Comparison of ENCODE assay signal across 11 cellular contexts in the genomic region with DNA sequence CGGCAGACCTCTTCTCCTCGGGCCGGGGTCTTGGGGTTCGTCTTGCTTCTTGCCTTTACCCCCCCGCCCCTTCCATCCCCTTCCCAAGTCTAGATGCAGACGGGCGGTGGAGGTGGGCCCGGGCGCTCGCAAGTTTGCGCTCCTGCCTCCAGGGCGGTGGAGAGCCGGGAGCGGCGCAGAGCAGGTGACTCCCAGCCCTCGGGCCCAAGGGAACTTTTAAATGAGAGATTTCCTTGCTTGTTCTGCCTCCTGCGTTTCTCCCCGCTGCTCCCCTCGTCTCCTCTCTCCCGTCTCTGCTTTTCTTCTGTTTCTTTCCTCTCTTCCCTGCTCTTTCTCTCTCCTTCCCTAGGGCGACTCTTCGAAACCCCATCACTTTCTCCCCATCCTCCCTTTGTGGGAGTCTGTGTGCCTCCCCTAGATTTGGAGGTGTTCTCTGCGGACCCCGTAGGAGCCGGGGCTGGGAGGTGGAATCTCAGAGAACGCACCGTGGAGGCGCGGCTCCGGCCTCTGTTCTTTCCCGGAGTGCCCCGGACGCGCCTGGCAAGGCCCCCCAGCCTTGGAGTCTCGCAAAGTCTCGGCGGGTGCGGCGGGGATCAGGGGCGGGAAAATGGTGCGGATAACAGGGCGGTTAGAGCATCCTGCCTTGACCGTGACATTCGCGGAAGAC. TPM values are rescaled to one million over a fixed set of nuclear protein-coding genes. Genes with fewer than 3 reads are reported as not detected.
A peak's percentile ranks its signal among the peaks of the same experiment; 100 is the strongest.
DNase-seq lines count a peak whose midpoint lies in the region; ATAC-seq, FAIRE-seq and TF ChIP-seq lines count a peak whose summit lies in the region.
"Had no signal": no experiment of that assay in that cellular context is flagged by ENCODE, and none has a peak within 500 bp of the region (broad histone marks: within the 10 kb centered on the region; RNA-seq: fewer than 3 reads in every experiment).

No MANE protein-coding gene starts in this region.

- H3K27me3 Mint-ChIP-seq in Caco-2 (ENCODE audit: insufficient read depth, unreplicated experiment) = peaks cover 33% of the 10 kb centered on the region
- peaks cover 30 to 76% (median 57%) of the 10 kb centered on the region in 5 donors for H3K27me3 Mint-ChIP-seq in naive thymus-derived CD8-positive, alpha-beta T cell

- H3K4me3 ChIP-seq in Caco-2 (ENCODE audit: low read depth, low read length) (no peak overlapping the region), breast epithelium (peak overlapping the region in 2 of 3 donors; percentile 13 to 60), small intestine (ENCODE audit: low read depth in 1 of 2, low read length in 2 of 2) (no peak overlapping the region)

- no peak for FAIRE-seq in GM19239 (lab: Jason Lieb, UNC)
- FAIRE-seq in small intestine (lab: Jason Lieb, UNC) = no peak

- H3K36me3 Mint-ChIP-seq in Caco-2 (ENCODE audit: insufficient read depth, unreplicated experiment) = no peaks in the 10 kb centered on the region
- H3K36me3 Mint-ChIP-seq in naive thymus-derived CD8-positive, alpha-beta T cell = peaks cover 0 to 7% (median 0%) of the 10 kb centered on the region in 3 donors

- peaks cover 6% of the 10 kb centered on the region; the same call in 1 of the 2 replicates for H3K4me1 ChIP-seq in Caco-2
- H3K4me1 ChIP-seq in breast epithelium = peaks cover 0 to 5% of the 10 kb centered on the region in 2 donors
- no peaks in the 10 kb centered on the region for H3K4me1 ChIP-seq in small intestine (ENCODE audit: control insufficient read depth in 2 of 2, insufficient read depth in 1 of 2, low read depth in 1 of 2, low read length in 1 of 2)

- no peak for TF ChIP-seq POLR2A in breast epithelium (IDR thresholded peaks at IDR 0.05)

- H3K27ac ChIP-seq in breast epithelium = no peak overlapping the region
- H3K27ac ChIP-seq in small intestine (ENCODE audit: low read depth in 1 of 2, low read length in 1 of 2) = no peak overlapping the region

- peak overlapping the region; percentile 37 for H3K4me3 Mint-ChIP-seq in Caco-2 (ENCODE audit: unreplicated experiment)
- peak overlapping the region; percentile 72 to 90 (median 80) for H3K4me3 Mint-ChIP-seq in naive thymus-derived CD8-positive, alpha-beta T cell

- POLR2A ChIA-PET in Caco-2 (lab: Charles Lee) = no interaction called here
- POLR2A ChIA-PET in naive thymus-derived CD8-positive, alpha-beta T cell (lab: Charles Lee) = interaction anchor here (0.6 to 0.7 kb wide), 2 partner anchors 132 to 983 kb away, joined by 3 to 4 read pairs; no protein-coding TSS in a partner anchor

- TF ChIP-seq CTCF in Caco-2 (IDR thresholded peaks at IDR 0.05; ENCODE audit: insufficient read depth in 1 of 2, low read depth in 1 of 2, low read length in 1 of 2, severe bottlenecking in 1 of 2, unreplicated experiment in 1 of 2) = no peak
- no peak for TF ChIP-seq CTCF in breast epithelium (IDR thresholded peaks at IDR 0.05)

- no peaks in the 10 kb centered on the region for H3K36me3 ChIP-seq in Caco-2 (ENCODE audit: control insufficient read depth, insufficient read depth, low read length)
- no peaks in the 10 kb centered on the region for H3K36me3 ChIP-seq in breast epithelium
- H3K36me3 ChIP-seq in small intestine (ENCODE audit: control insufficient read depth in 2 of 2, insufficient read depth in 2 of 2, low read length in 2 of 2) = no peaks in the 10 kb centered on the region

- BruUV-seq in Caco-2 (replicated peaks; lab: Mats Ljungman, UMichigan) = no TSS peak

- H3K9me3 ChIP-seq in Caco-2 (no peaks in the 10 kb centered on the region), breast epithelium (no peaks in the 10 kb centered on the region), small intestine (ENCODE audit: control insufficient read depth, low read depth) (no peaks in the 10 kb centered on the region)

- CTCF ChIA-PET in Caco-2 (lab: Charles Lee) = no interaction called here

- H3K9me3 Mint-ChIP-seq in Caco-2 (ENCODE audit: unreplicated experiment) = no peaks in the 10 kb centered on the region
- no peaks in the 10 kb centered on the region for H3K9me3 Mint-ChIP-seq in naive thymus-derived CD8-positive, alpha-beta T cell

- H3K27me3 ChIP-seq in Caco-2 (replicated peaks; ENCODE audit: control insufficient read depth, insufficient read depth, low read length) (no peaks in the 10 kb centered on the region), breast epithelium (peaks cover 6 to 80% of the 10 kb centered on the region in 2 donors), small intestine (ENCODE audit: control insufficient read depth in 2 of 2, insufficient read depth in 2 of 2, low read length in 2 of 2) (peaks cover 18 to 29% of the 10 kb centered on the region in 2 donors)

- 2 to 5% (median 4%) methylated on average over 42 to 45 of the region's 45 CpGs for WGBS in small intestine, 3 donors

- DNase-seq in Caco-2 = no peak
- peak; percentile 68 for DNase-seq in NCI-H1105 (lab: John Stamatoyannopoulos, UW)
- no peak for DNase-seq in breast epithelium (ENCODE audit: low spot score in 2 of 2)
- no peak for DNase-seq in naive thymus-derived CD8-positive, alpha-beta T cell
- no peak for DNase-seq in GM19239 (ENCODE audit: insufficient read length, low spot score)
- DNase-seq in small intestine = no peak
- DNase-seq in posterior vena cava (ENCODE audit: low spot score) = no peak
- DNase-seq: occipital lobe had no signal

- no peak overlapping the region for H3K27ac Mint-ChIP-seq in Caco-2 (ENCODE audit: unreplicated experiment)
- H3K27ac Mint-ChIP-seq in naive thymus-derived CD8-positive, alpha-beta T cell = peak overlapping the region in 1 of 10 donors; percentile 64

- peaks cover 15% of the 10 kb centered on the region for H3K4me1 Mint-ChIP-seq in Caco-2 (ENCODE audit: low read depth, unreplicated experiment)
- H3K4me1 Mint-ChIP-seq in naive thymus-derived CD8-positive, alpha-beta T cell = peaks cover 18 to 31% (median 22%) of the 10 kb centered on the region in 4 donors

- intact Hi-C loops in Caco-2 (cut with micrococcal nuclease; ENCODE audit: unreplicated experiment) (no loop called here), breast epithelium (cut with DNase I; ENCODE audit: low total_unique reads) (no loop called here), posterior vena cava (cut with DNase I) (no loop called here)

- peak in 1 of 2 donors; percentile 35 for ATAC-seq in naive thymus-derived CD8-positive, alpha-beta T cell
- ATAC-seq in HG03442 (IDR thresholded peaks at IDR 0.05; ENCODE audit: unreplicated experiment) = no peak
- ATAC-seq: activated CD4-positive, CD25-positive, alpha-beta regulatory T cell treated with anti-CD3 and anti-CD28 coated beads, Interleukin-2, amount 50 U/mL, for 24 hours; esophagus mucosa had no signal

RNA-seq across cellular contexts. Expression of gene CUX2, which starts 1.1 kb away (rescaled TPM):
- total RNA-seq in Caco-2 (2022) = not detected in 2 replicates
- under 1 TPM in 2 of 3 donors, not detected in 1; under 0.01 to 0.16 TPM for total RNA-seq in breast epithelium
- under 1 TPM in 1 of 2 experiments, not detected in 1; 0.05 TPM for total RNA-seq in naive thymus-derived CD8-positive, alpha-beta T cell
- polyA plus RNA-seq in naive thymus-derived CD8-positive, alpha-beta T cell = under 1 TPM in 2 of 3 donors, not detected in 1; 0.02 to 0.07 TPM
- polyA plus RNA-seq in small intestine = under 1 TPM in 1 of 3 donors, not detected in 2; 0.49 TPM
- under 1 TPM in 1 of 2 donors, not detected in 1; 0.09 TPM for total RNA-seq in posterior vena cava
- total RNA-seq: esophagus mucosa had no signal

Comparison
In these comparisons a context has a peak if more than half of its experiments do, and no peak if none do; other contexts are left out.
1. H3K4me3 ChIP-seq: peak in breast epithelium (2 of 3); none in Caco-2 (single experiment) and small intestine (0 of 2).